ENCODE assay signal across 23 cellular contexts in the genomic region with DNA sequence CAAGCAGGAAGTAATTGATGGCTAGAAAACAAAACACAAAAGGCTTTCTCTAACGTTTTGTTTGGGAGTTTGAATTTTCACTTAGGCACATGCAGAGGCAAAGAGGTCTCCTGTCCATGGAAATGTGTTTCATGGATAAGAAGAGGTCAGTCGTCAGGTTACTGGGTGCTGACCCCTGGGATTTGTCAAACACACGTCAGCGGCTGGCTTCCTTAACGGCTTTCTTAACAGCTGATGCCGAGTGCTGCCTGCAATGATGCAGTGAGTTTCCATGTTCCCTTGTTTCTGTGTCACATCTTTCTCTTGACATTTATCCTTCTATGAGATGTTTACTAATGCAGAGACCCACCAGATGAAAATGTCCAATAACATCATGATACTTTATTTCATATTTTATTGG. TPM values are rescaled to one million over a fixed set of nuclear protein-coding genes. Genes with fewer than 3 reads are reported as not detected.
DNase-seq lines count a peak whose midpoint lies in the region; ATAC-seq and TF ChIP-seq lines count a peak whose summit lies in the region.
"Had no signal": no experiment of that assay in that cellular context is flagged by ENCODE, and none has a peak within 500 bp of the region (broad histone marks: within the 10 kb centered on the region; RNA-seq: fewer than 3 reads in every experiment).

No MANE protein-coding gene starts in this region.

- CTCF ChIA-PET in AG04450 (lab: Charles Lee), result interaction anchor here (1.1 to 4.0 kb wide), 9 partner anchors 10 to 102 kb away, joined by 3 to 31 read pairs (median 4); no protein-coding TSS in a partner anchor

- no peaks in the 10 kb centered on the region for H3K79me2 ChIP-seq in GM23338 (replicated peaks; ENCODE audit: insufficient read depth)

- H3K9me2 ChIP-seq in GM23338 (ENCODE audit: insufficient read depth), result no peaks in the 10 kb centered on the region

- H3K4me3 Mint-ChIP-seq in GM23338 (no peak overlapping the region), brain (peak overlapping the region in 1 of 5 experiments; percentile 11)
- H3K4me3 Mint-ChIP-seq: activated CD8-positive, alpha-beta T cell treated with anti-CD3 and anti-CD28 coated beads for 36 hours; activated naive CD8-positive, alpha-beta T cell treated with anti-CD3 and anti-CD28 coated beads, Interleukin-2, amount 50 U/mL, for 24 hours; dendritic cell treated with granulocyte-macrophage colony-stimulating factor and Interleukin-4, amounts not matched to agents 40 ng/mL and 50 ng/mL, for 4 days; natural killer cell treated with Interleukin-12 subunit alpha and Interleukin-12 subunit beta and Interleukin-15 and Interleukin-18, amount 100 ng/mL, for 72 hours; stimulated activated effector memory CD8-positive, alpha-beta T cell treated with anti-CD3 and anti-CD28 coated beads, Interleukin-12 subunit alpha, Interleukin-12 subunit beta, amount 100 ng/mL, for 72 hours had no signal

- H4K20me1 ChIP-seq in GM23338 (replicated peaks; ENCODE audit: insufficient read depth), result no peaks in the 10 kb centered on the region

- H3K9me3 ChIP-seq in AG04450 (ENCODE audit: control insufficient read depth, insufficient read depth, low read length), result no peaks in the 10 kb centered on the region
- H3K9me3 ChIP-seq: suprapubic skin, uterus had no signal

- H3F3A ChIP-seq in GM23338 (replicated peaks; ENCODE audit: low read depth), result no peaks in the 10 kb centered on the region

- H3K4me3 ChIP-seq in AG04450 (ENCODE audit: low read depth, low read length), result peak overlapping the region; percentile 23; the same call in 1 of the 2 replicates
- H3K4me3 ChIP-seq in GM23338, result no peak overlapping the region
- H3K4me3 ChIP-seq: skin epidermis, suprapubic skin, uterus had no signal

- TF ChIP-seq CTCF in AG04450 (IDR thresholded peaks at IDR 0.05; ENCODE audit: low read depth, low read length) (no peak), GM23338 (conservative IDR thresholded peaks at IDR 0.05; ENCODE audit: low read depth in 2 of 2) (no peak), brain (conservative IDR thresholded peaks at IDR 0.05) (no peak), GM13976 (IDR thresholded peaks at IDR 0.05; ENCODE audit: borderline replicate concordance, control extremely low read depth, extremely low read depth, insufficient read depth, missing control alignments) (no peak)

- H2AFZ ChIP-seq in GM23338, result no peak overlapping the region

- DNase-seq in AG04450 (ENCODE audit: low read depth, low spot score), result no peak
- peak; percentile 12 for DNase-seq in GM23338 (ENCODE audit: low spot score)
- DNase-seq in medulla oblongata (ENCODE audit: extremely low spot score), result peak; percentile 4
- no peak for DNase-seq in NCI-H146 (lab: John Stamatoyannopoulos, UW)
- no peak for DNase-seq in GM13976 (ENCODE audit: low spot score)
- DNase-seq: activated gamma-delta T cell; activated naive CD8-positive, alpha-beta T cell treated with anti-CD3 and anti-CD28 coated beads, Interleukin-2, amount 50 U/mL, for 24 hours; GOT3; MM.1S; NCI-H69; stimulated activated CD4-positive, alpha-beta T cell treated with anti-CD3 and anti-CD28 coated beads, Interleukin-2, amount 100 ng/mL, for 24 hours; uterus had no signal

- no peaks in the 10 kb centered on the region for H3K36me3 ChIP-seq in GM23338 (ENCODE audit: insufficient read depth)
- H3K36me3 ChIP-seq: brain microvascular endothelial cell, suprapubic skin, uterus had no signal

- H3K27me3 Mint-ChIP-seq in GM23338 (ENCODE audit: insufficient read depth, low read depth, poor library complexity) (no peaks in the 10 kb centered on the region), brain (no peaks in the 10 kb centered on the region)
- H3K27me3 Mint-ChIP-seq: activated CD8-positive, alpha-beta T cell treated with anti-CD3 and anti-CD28 coated beads for 36 hours; activated naive CD8-positive, alpha-beta T cell treated with anti-CD3 and anti-CD28 coated beads, Interleukin-2, amount 50 U/mL, for 24 hours; natural killer cell treated with Interleukin-12 subunit alpha and Interleukin-12 subunit beta and Interleukin-15 and Interleukin-18, amount 100 ng/mL, for 72 hours had no signal

- H3K4me2 ChIP-seq in GM23338, result no peak overlapping the region

- ATAC-seq in GM23338, result peak; percentile 49
- no peak for ATAC-seq in HG02588 (IDR thresholded peaks at IDR 0.05; ENCODE audit: unreplicated experiment)
- ATAC-seq in GM21723 (IDR thresholded peaks at IDR 0.05; ENCODE audit: unreplicated experiment), result no peak
- ATAC-seq: activated CD8-positive, alpha-beta T cell treated with anti-CD3 and anti-CD28 coated beads for 36 hours; activated naive CD8-positive, alpha-beta T cell treated with anti-CD3 and anti-CD28 coated beads, Interleukin-2, amount 50 U/mL, for 24 hours; natural killer cell treated with Interleukin-12 subunit alpha and Interleukin-12 subunit beta and Interleukin-15 and Interleukin-18, amount 100 ng/mL, for 72 hours; stimulated activated effector memory CD8-positive, alpha-beta T cell treated with anti-CD3 and anti-CD28 coated beads, Interleukin-12 subunit alpha, Interleukin-12 subunit beta, amount 100 ng/mL, for 72 hours had no signal

- H3K36me3 Mint-ChIP-seq in GM23338 (ENCODE audit: low read depth) (no peaks in the 10 kb centered on the region; the same call in 2 of the 3 replicates), brain (no peaks in the 10 kb centered on the region)
- H3K36me3 Mint-ChIP-seq: CD14-positive monocyte; natural killer cell treated with Interleukin-12 subunit alpha and Interleukin-12 subunit beta and Interleukin-15 and Interleukin-18, amount 100 ng/mL, for 72 hours; stimulated activated effector memory CD8-positive, alpha-beta T cell treated with anti-CD3 and anti-CD28 coated beads, Interleukin-12 subunit alpha, Interleukin-12 subunit beta, amount 100 ng/mL, for 72 hours had no signal

- no peak overlapping the region for H3K27ac Mint-ChIP-seq in GM23338
- peak overlapping the region in 3 of 5 experiments; percentile 1 to 35 (median 3) for H3K27ac Mint-ChIP-seq in brain
- H3K27ac Mint-ChIP-seq: activated CD8-positive, alpha-beta T cell treated with anti-CD3 and anti-CD28 coated beads for 36 hours; activated naive CD8-positive, alpha-beta T cell treated with anti-CD3 and anti-CD28 coated beads, Interleukin-2, amount 50 U/mL, for 24 hours; dendritic cell treated with granulocyte-macrophage colony-stimulating factor and Interleukin-4, amounts not matched to agents 40 ng/mL and 50 ng/mL, for 4 days; natural killer cell treated with Interleukin-12 subunit alpha and Interleukin-12 subunit beta and Interleukin-15 and Interleukin-18, amount 100 ng/mL, for 72 hours; stimulated activated effector memory CD8-positive, alpha-beta T cell treated with anti-CD3 and anti-CD28 coated beads, Interleukin-12 subunit alpha, Interleukin-12 subunit beta, amount 100 ng/mL, for 72 hours had no signal

- in situ Hi-C loops in GM13976 (cut with MboI; ENCODE audit: low sequenced_read_pairs, unreplicated experiment), result no loop called here

- peaks cover 9% of the 10 kb centered on the region; the same call in 1 of the 3 replicates for H3K9me3 Mint-ChIP-seq in GM23338
- peaks cover 4 to 17% (median 10%) of the 10 kb centered on the region in 5 experiments for H3K9me3 Mint-ChIP-seq in brain
- H3K9me3 Mint-ChIP-seq: dendritic cell treated with granulocyte-macrophage colony-stimulating factor and Interleukin-4, amounts not matched to agents 40 ng/mL and 50 ng/mL, for 4 days had no signal

- POLR2A ChIA-PET in AG04450 (lab: Yijun Ruan, JAX), result no interaction called here

- no peaks in the 10 kb centered on the region for H3K27me3 ChIP-seq in AG04450 (ENCODE audit: control insufficient read depth, insufficient read depth, low read length)
- no peaks in the 10 kb centered on the region for H3K27me3 ChIP-seq in GM23338 (ENCODE audit: insufficient read depth)
- H3K27me3 ChIP-seq: brain microvascular endothelial cell, suprapubic skin, uterus had no signal

- no peak overlapping the region for H3K27ac ChIP-seq in AG04450 (ENCODE audit: low read depth, low read length)
- no peak overlapping the region for H3K27ac ChIP-seq in GM23338 (ENCODE audit: low read depth)
- H3K27ac ChIP-seq: brain microvascular endothelial cell, skin epidermis, suprapubic skin, uterus had no signal

- peaks cover 11% of the 10 kb centered on the region for H3K4me1 Mint-ChIP-seq in GM23338
- H3K4me1 Mint-ChIP-seq in brain, result peaks cover 23% of the 10 kb centered on the region
- H3K4me1 Mint-ChIP-seq: activated naive CD8-positive, alpha-beta T cell treated with anti-CD3 and anti-CD28 coated beads, Interleukin-2, amount 50 U/mL, for 24 hours; stimulated activated effector memory CD8-positive, alpha-beta T cell treated with anti-CD3 and anti-CD28 coated beads, Interleukin-12 subunit alpha, Interleukin-12 subunit beta, amount 100 ng/mL, for 72 hours had no signal

- H3K4me1 ChIP-seq in GM23338 (ENCODE audit: insufficient read depth), result peaks cover 5% of the 10 kb centered on the region; the same call in 1 of the 2 replicates
- H3K4me1 ChIP-seq: suprapubic skin, uterus had no signal

RNA-seq across cellular contexts. Expression of gene GPR39, which starts 31.7 kb away (rescaled TPM):
- polyA plus RNA-seq in AG04450 (2011; rRNA removed) (2.9 and 3.6 TPM in 2 replicates), GM23338 (2016; fragmentation: Nextera tagmentation; extraction: Ambion mirVana) (0.17 and 0.55 TPM in 2 replicates), brain (ENCODE audit: insufficient read depth, low read depth, low replicate concordance) (not detected)
- polyA minus RNA-seq in AG04450 (2011; rRNA and poly(A)+ RNA removed), result 10.4 and 21.5 TPM in 2 replicates
- 1.0 and 1.9 TPM in 2 replicates for total RNA-seq in GM23338 (2014; rRNA removed; shearing (Covaris generic))
- total RNA-seq: activated CD8-positive, alpha-beta T cell treated with anti-CD3 and anti-CD28 coated beads for 36 hours; natural killer cell treated with Interleukin-12 subunit alpha and Interleukin-12 subunit beta and Interleukin-15 and Interleukin-18, amount 100 ng/mL, for 72 hours had no signal
- polyA plus RNA-seq: CD14-positive monocyte had no signal

Comparison
In these comparisons a context has a peak if more than half of its experiments do, and no peak if none do; other contexts are left out.
1. DNase-seq: peak in GM23338 (single experiment) and medulla oblongata (single experiment); none in AG04450 (single experiment), NCI-H146 (single experiment) and GM13976 (single experiment).